ENCODE assay signal across 1 cellular context in the genomic region with DNA sequence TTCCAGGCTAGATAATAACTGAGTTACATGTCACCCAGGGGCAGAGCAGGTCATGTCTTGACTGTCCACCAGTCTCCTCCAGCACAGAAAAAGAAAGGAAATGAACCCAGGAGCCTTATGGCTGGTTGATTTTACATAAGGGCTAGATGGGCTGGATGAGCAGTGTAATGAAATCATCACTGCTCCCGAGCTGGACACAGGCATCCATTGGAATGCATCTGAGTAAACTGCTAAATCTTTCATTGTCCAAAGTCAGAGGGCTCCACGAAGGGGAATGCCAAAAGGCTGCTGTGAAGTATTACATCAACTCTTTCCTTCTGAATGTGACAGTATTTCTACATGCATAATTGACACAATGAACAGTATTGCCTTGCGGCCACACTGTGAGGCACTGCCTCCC.
TF ChIP-seq lines count a peak whose summit lies in the region.

No MANE protein-coding gene starts in this region.

TF ChIP-seq in SK-N-SH treated with all-trans-retinoic acid at 6 μM for 48 hours, 23 proteins besides CTCF, POLR2A, EP300 and RAD21:
- TF ChIP-seq TSHZ2 (CRISPR knock-in tag; IDR thresholded peaks at IDR 0.05) (no peak), POU6F1 (CRISPR knock-in tag; IDR thresholded peaks at IDR 0.05; ENCODE audit: borderline replicate concordance, low read depth) (no peak), BACH2 (CRISPR knock-in tag; IDR thresholded peaks at IDR 0.05; ENCODE audit: borderline replicate concordance) (no peak)
- TF ChIP-seq, protein P1, sequence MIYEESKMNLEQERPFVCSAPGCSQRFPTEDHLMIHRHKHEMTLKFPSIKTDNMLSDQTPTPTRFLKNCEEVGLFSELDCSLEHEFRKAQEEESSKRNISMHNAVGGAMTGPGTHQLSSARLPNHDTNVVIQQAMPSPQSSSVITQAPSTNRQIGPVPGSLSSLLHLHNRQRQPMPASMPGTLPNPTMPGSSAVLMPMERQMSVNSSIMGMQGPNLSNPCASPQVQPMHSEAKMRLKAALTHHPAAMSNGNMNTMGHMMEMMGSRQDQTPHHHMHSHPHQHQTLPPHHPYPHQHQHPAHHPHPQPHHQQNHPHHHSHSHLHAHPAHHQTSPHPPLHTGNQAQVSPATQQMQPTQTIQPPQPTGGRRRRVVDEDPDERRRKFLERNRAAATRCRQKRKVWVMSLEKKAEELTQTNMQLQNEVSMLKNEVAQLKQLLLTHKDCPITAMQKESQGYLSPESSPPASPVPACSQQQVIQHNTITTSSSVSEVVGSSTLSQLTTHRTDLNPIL (CRISPR knock-in tag; IDR thresholded peaks at IDR 0.05; ENCODE audit: low read depth), result no peak
- TF ChIP-seq, protein P2, sequence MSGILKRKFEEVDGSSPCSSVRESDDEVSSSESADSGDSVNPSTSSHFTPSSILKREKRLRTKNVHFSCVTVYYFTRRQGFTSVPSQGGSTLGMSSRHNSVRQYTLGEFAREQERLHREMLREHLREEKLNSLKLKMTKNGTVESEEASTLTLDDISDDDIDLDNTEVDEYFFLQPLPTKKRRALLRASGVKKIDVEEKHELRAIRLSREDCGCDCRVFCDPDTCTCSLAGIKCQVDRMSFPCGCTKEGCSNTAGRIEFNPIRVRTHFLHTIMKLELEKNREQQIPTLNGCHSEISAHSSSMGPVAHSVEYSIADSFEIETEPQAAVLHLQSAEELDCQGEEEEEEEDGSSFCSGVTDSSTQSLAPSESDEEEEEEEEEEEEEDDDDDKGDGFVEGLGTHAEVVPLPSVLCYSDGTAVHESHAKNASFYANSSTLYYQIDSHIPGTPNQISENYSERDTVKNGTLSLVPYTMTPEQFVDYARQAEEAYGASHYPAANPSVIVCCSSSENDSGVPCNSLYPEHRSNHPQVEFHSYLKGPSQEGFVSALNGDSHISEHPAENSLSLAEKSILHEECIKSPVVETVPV (CRISPR knock-in tag; IDR thresholded peaks at IDR 0.05), result no peak
